1 cellular context compared by ENCODE assay signal in the genomic region with DNA sequence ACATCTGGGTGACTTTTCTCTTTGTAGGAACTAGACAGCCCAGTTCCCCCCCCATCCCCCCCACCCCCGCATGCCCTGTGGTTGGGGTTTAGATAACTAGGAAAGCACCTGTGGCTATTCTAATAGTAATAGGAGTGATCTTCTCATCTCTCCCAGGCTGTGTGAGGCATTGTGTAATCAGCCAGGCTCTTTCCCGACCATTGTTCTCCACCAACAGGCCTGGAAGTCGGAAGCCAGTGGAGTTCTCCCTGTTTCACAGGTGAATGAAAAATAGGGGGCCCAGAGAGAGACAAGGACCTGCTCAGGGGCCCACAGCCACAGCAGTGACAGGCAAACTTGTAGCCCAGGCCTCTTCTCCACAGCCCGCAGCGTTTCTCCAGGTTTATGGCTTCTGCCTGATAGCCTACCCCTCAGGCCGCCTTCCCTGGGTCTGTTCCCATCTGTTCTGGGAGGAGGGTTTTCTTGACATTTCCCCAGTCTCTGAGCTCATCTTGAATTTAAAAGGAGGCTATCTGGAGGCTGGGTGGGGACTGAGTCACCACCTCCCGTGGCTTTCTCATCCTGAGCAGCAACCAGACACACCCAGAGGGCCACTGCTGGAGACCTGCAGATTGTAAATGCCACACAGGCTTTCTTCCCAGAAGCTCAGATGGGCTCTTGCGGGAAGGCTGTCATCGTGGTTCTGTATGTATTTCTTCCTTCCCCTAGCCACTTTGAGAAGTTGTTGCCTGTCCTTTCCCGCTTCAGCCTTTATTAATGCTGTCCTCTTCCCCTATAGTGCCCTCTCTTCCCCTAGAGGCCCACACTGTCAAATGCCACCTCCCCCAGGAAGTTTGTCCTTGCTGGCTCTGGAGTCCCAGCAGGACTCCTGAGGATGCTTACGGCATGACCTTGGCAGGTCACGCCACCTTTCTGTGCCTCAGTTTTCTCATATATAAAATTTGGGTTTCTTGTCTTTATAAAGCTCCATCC.
TF ChIP-seq lines count a peak whose summit lies in the region.

No MANE protein-coding gene starts in this region.

TF ChIP-seq in neural cell, 6 proteins besides CTCF, POLR2A, EP300 and RAD21 (continued from another document):
- TF ChIP-seq, protein P1, sequence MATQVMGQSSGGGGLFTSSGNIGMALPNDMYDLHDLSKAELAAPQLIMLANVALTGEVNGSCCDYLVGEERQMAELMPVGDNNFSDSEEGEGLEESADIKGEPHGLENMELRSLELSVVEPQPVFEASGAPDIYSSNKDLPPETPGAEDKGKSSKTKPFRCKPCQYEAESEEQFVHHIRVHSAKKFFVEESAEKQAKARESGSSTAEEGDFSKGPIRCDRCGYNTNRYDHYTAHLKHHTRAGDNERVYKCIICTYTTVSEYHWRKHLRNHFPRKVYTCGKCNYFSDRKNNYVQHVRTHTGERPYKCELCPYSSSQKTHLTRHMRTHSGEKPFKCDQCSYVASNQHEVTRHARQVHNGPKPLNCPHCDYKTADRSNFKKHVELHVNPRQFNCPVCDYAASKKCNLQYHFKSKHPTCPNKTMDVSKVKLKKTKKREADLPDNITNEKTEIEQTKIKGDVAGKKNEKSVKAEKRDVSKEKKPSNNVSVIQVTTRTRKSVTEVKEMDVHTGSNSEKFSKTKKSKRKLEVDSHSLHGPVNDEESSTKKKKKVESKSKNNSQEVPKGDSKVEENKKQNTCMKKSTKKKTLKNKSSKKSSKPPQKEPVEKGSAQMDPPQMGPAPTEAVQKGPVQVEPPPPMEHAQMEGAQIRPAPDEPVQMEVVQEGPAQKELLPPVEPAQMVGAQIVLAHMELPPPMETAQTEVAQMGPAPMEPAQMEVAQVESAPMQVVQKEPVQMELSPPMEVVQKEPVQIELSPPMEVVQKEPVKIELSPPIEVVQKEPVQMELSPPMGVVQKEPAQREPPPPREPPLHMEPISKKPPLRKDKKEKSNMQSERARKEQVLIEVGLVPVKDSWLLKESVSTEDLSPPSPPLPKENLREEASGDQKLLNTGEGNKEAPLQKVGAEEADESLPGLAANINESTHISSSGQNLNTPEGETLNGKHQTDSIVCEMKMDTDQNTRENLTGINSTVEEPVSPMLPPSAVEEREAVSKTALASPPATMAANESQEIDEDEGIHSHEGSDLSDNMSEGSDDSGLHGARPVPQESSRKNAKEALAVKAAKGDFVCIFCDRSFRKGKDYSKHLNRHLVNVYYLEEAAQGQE (IDR thresholded peaks at IDR 0.05; ENCODE audit: borderline replicate concordance) = no peak
TF ChIP-seq in neural cell: peak in this region for 0.
